In genomic region chr13:94617389-94618000, GRCh38 we compare ENCODE assay signal across 8 cellular contexts. TPM values are rescaled to one million over a fixed set of nuclear protein-coding genes. Genes with fewer than 3 reads are reported as not detected.
DNase-seq lines count a peak whose midpoint lies in the region; ATAC-seq and TF ChIP-seq lines count a peak whose summit lies in the region.

No MANE protein-coding gene starts in this region.

- no peaks in the 10 kb centered on the region for H4K20me1 ChIP-seq in OCI-LY7 (ENCODE audit: insufficient read depth, low read length)

- H3K27ac ChIP-seq in OCI-LY7 (ENCODE audit: low read depth, low read length, poor library complexity, severe bottlenecking) = no peak overlapping the region

- TF ChIP-seq CTCF in HFF-Myc (IDR thresholded peaks at IDR 0.05; ENCODE audit: low read depth, low read length, missing control alignments) (peak; percentile 48), OCI-LY7 (conservative IDR thresholded peaks at IDR 0.05; ENCODE audit: low read length) (peak; percentile 79), nephron (IDR thresholded peaks at IDR 0.05; ENCODE audit: unreplicated experiment in 3 of 3) (peak; percentile 65 to 74 (median 71))

- BruUV-seq in OCI-LY7 (replicated peaks; lab: Mats Ljungman, UMichigan) = no TSS peak

- H3K36me3 ChIP-seq in OCI-LY7 (ENCODE audit: insufficient read depth, low read length) = peaks cover 39% of the 10 kb centered on the region

- no peaks in the 10 kb centered on the region for H3K9me3 Mint-ChIP-seq in nephron
- no peaks in the 10 kb centered on the region for H3K9me3 Mint-ChIP-seq in activated CD4-positive, alpha-beta memory T cell treated with anti-CD3 and anti-CD28 coated beads for 36 hours

- H3K4me1 ChIP-seq in OCI-LY7 (ENCODE audit: insufficient read depth, low read length, poor library complexity, severe bottlenecking) = no peaks in the 10 kb centered on the region

- no peak overlapping the region for H3K4me3 Mint-ChIP-seq in nephron
- H3K4me3 Mint-ChIP-seq in activated CD4-positive, alpha-beta memory T cell treated with anti-CD3 and anti-CD28 coated beads for 36 hours = no peak overlapping the region

- no peaks in the 10 kb centered on the region for H3K9me2 ChIP-seq in OCI-LY7 (ENCODE audit: insufficient read depth, low read length)

- no peak overlapping the region for H3K27ac Mint-ChIP-seq in nephron
- no peak overlapping the region for H3K27ac Mint-ChIP-seq in activated CD4-positive, alpha-beta memory T cell treated with anti-CD3 and anti-CD28 coated beads for 36 hours

- CTCF ChIA-PET in OCI-LY7 (lab: Charles Lee; ENCODE audit: unreplicated experiment) = interaction anchor here (0.8 to 1.5 kb wide), 3 partner anchors 21 to 185 kb away, joined by 3 to 4 read pairs (median 3); partner anchors contain the start of gene TGDS
- CTCF ChIA-PET in activated CD4-positive, alpha-beta memory T cell treated with anti-CD3 and anti-CD28 coated beads for 36 hours (lab: Charles Lee) = interaction anchor here (0.6 to 7.7 kb wide), 33 partner anchors 9 to 787 kb away, joined by 3 to 174 read pairs (median 3); partner anchors contain the start of genes GPR180 and TGDS

- peak; percentile 47 for DNase-seq in stimulated activated CD4-positive, alpha-beta T cell treated with anti-CD3 and anti-CD28 coated beads, Interleukin-4, amount 100 ng/mL, for 24 hours
- no peak for DNase-seq in stimulated activated CD4-positive, alpha-beta T cell treated with anti-CD3 and anti-CD28 coated beads, Interleukin-12 subunit alpha, Interleukin-12 subunit beta, amount 100 ng/mL, for 4 hours
- no peak for DNase-seq in HFF-Myc (ENCODE audit: extremely low read depth, low read depth)
- DNase-seq in OCI-LY7 (ENCODE audit: low spot score) = peak; percentile 34
- peak; percentile 19 for DNase-seq in effector CD4-positive, alpha-beta T cell
- no peak for DNase-seq in activated CD4-positive, alpha-beta memory T cell treated with anti-CD3 and anti-CD28 coated beads for 36 hours

- POLR2A ChIA-PET in OCI-LY7 (lab: Charles Lee) = interaction anchor here (1.1 to 1.6 kb wide), 2 partner anchors 9 to 182 kb away, joined by 3 to 6 read pairs; no protein-coding TSS in a partner anchor
- POLR2A ChIA-PET in activated CD4-positive, alpha-beta memory T cell treated with anti-CD3 and anti-CD28 coated beads for 36 hours (lab: Charles Lee) = interaction anchor here (0.9 kb wide), 1 partner anchor 15 kb away, joined by 3 read pairs; no protein-coding TSS in a partner anchor

- no peak overlapping the region for H2AFZ ChIP-seq in OCI-LY7 (ENCODE audit: low read length)

- H3K36me3 Mint-ChIP-seq in nephron (ENCODE audit: low read depth) = peaks cover 33% of the 10 kb centered on the region
- H3K36me3 Mint-ChIP-seq in activated CD4-positive, alpha-beta memory T cell treated with anti-CD3 and anti-CD28 coated beads for 36 hours = peaks cover 25% of the 10 kb centered on the region

- ATAC-seq in HG02852 (IDR thresholded peaks at IDR 0.05; ENCODE audit: unreplicated experiment) = no peak

- no peak overlapping the region for H3K4me3 ChIP-seq in HFF-Myc (replicated peaks; ENCODE audit: low read depth, low read length)
- no peak overlapping the region for H3K4me3 ChIP-seq in OCI-LY7 (ENCODE audit: low read depth, low read length, poor library complexity, severe bottlenecking)

- no peak overlapping the region for H3K4me2 ChIP-seq in OCI-LY7 (ENCODE audit: low read length)

- H3K27me3 Mint-ChIP-seq in nephron (ENCODE audit: low read depth) = no peaks in the 10 kb centered on the region
- no peaks in the 10 kb centered on the region for H3K27me3 Mint-ChIP-seq in activated CD4-positive, alpha-beta memory T cell treated with anti-CD3 and anti-CD28 coated beads for 36 hours

- H3K4me1 Mint-ChIP-seq in nephron = no peaks in the 10 kb centered on the region
- peaks cover 14% of the 10 kb centered on the region for H3K4me1 Mint-ChIP-seq in activated CD4-positive, alpha-beta memory T cell treated with anti-CD3 and anti-CD28 coated beads for 36 hours (ENCODE audit: low read depth)

- no peaks in the 10 kb centered on the region for H3K79me2 ChIP-seq in OCI-LY7 (ENCODE audit: insufficient read depth, low read depth, low read length)

- intact Hi-C loops in OCI-LY7 (cut with micrococcal nuclease; ENCODE audit: unreplicated experiment) = loop anchor here (1.0 kb wide), 1 partner anchor 182 kb away; no protein-coding TSS in a partner anchor
- intact Hi-C loops in activated CD4-positive, alpha-beta memory T cell treated with anti-CD3 and anti-CD28 coated beads for 36 hours (cut with micrococcal nuclease) = loop anchor here (1.0 kb wide), 1 partner anchor 182 kb away; no protein-coding TSS in a partner anchor

- H3K9me3 ChIP-seq in OCI-LY7 (ENCODE audit: low read length) = no peaks in the 10 kb centered on the region

RNA-seq across cellular contexts. Expression of gene GPR180, which starts 15.8 kb away (rescaled TPM):
- total RNA-seq in OCI-LY7 (2014; rRNA removed; shearing (Covaris generic)) = 3.7 and 3.9 TPM in 2 replicates
- total RNA-seq in OCI-LY7 (2022) = 4.1 and 4.7 TPM in 2 replicates
- total RNA-seq in activated CD4-positive, alpha-beta memory T cell treated with anti-CD3 and anti-CD28 coated beads for 36 hours = 1 to 10 TPM; 9.1 to 9.7 TPM

RNA-seq across cellular contexts. Expression of gene TGDS, which starts 21.5 kb away (rescaled TPM):
- 8.0 and 8.8 TPM in 2 replicates for total RNA-seq in OCI-LY7 (2014; rRNA removed; shearing (Covaris generic))
- 7.1 and 7.7 TPM in 2 replicates for total RNA-seq in OCI-LY7 (2022)
- 10 to 100 TPM; 19.0 to 19.6 TPM for total RNA-seq in activated CD4-positive, alpha-beta memory T cell treated with anti-CD3 and anti-CD28 coated beads for 36 hours

Comparison
In these comparisons a context has a peak if more than half of its experiments do, and no peak if none do; other contexts are left out.
1. DNase-seq: peak in stimulated activated CD4-positive, alpha-beta T cell treated with anti-CD3 and anti-CD28 coated beads, Interleukin-4, amount 100 ng/mL, for 24 hours (single experiment), OCI-LY7 (single experiment) and effector CD4-positive, alpha-beta T cell (single experiment); none in stimulated activated CD4-positive, alpha-beta T cell treated with anti-CD3 and anti-CD28 coated beads, Interleukin-12 subunit alpha, Interleukin-12 subunit beta, amount 100 ng/mL, for 4 hours (single experiment), HFF-Myc (single experiment) and activated CD4-positive, alpha-beta memory T cell treated with anti-CD3 and anti-CD28 coated beads for 36 hours (single experiment).
2. Peak in every context shown above with its lines, with median percentiles within 50 percentile points of each other: CTCF ChIP-seq.